15 cellular contexts compared by ENCODE assay signal in the genomic region with DNA sequence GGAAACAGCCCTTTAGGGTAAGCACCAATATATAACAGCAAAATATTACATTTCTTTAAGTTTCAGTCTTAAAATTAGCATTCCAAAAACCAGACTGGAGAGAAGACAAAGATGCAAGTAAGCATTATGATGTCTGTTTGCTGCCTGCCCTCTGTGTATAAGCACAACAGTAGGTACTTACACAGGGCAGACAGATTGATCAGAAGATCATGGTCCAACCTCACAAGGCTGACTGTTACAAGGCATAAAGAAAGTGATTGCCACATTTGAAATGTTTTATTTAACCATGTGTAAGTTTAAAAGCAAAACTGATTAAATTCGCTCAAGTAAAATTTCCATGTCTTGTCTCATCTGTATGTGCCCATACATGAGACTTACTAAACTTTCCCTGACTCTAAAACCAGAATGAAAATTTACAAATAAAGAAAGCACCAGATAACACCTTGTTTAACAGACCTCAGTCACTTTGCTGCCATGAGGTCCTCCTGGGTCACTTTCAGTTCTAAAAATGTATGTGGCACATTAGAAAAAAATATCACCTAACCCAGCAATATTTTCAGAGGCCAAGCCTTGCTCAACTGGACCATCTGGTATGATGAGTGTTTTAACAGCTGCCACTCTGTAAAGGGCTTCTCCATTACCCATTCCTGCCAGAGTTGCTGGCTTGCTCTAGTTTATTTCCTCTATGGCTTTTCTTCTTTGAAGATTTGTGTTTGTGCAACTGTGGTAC.
A peak's percentile ranks its signal among the peaks of the same experiment; 100 is the strongest.
DNase-seq lines count a peak whose midpoint lies in the region; ATAC-seq, FAIRE-seq and TF ChIP-seq lines count a peak whose summit lies in the region.
"Had no signal": no experiment of that assay in that cellular context is flagged by ENCODE, and none has a peak within 500 bp of the region (broad histone marks: within the 10 kb centered on the region; RNA-seq: fewer than 3 reads in every experiment).

No MANE protein-coding gene starts in this region.

- H3K9me3 ChIP-seq in gastrocnemius medialis (no peaks in the 10 kb centered on the region), suprapubic skin (no peaks in the 10 kb centered on the region)

- in situ Hi-C loops in gastrocnemius medialis (cut with MboI; ENCODE audit: low sequenced_read_pairs in 4 of 4): no loop called here

- no peak overlapping the region for H3K27ac ChIP-seq in gastrocnemius medialis
- H3K27ac ChIP-seq in suprapubic skin: no peak overlapping the region
- H3K27ac ChIP-seq: skin epidermis had no signal

- H3K27me3 ChIP-seq in gastrocnemius medialis: no peaks in the 10 kb centered on the region
- H3K27me3 ChIP-seq in suprapubic skin: no peaks in the 10 kb centered on the region

- ATAC-seq in GM21515 (IDR thresholded peaks at IDR 0.05; ENCODE audit: unreplicated experiment): peak; percentile 76
- ATAC-seq in HG03442 (IDR thresholded peaks at IDR 0.05; ENCODE audit: unreplicated experiment): peak; percentile 77
- no peak for ATAC-seq in gastrocnemius medialis
- ATAC-seq: K562; SK-N-SH treated with all-trans-retinoic acid at 6 μM for 48 hours; stimulated activated memory B cell treated with anti-CD40 and anti-IgM and Interleukin-4, amounts not matched to agents 10 μg/mL and 1 μg/mL and 100 μg/mL, for 72 hours had no signal

- peak; percentile 41 for FAIRE-seq in GM18507 (lab: Jason Lieb, UNC)
- FAIRE-seq: bronchial epithelial cell, K562 had no signal

- H3K36me3 ChIP-seq in gastrocnemius medialis: no peaks in the 10 kb centered on the region
- no peaks in the 10 kb centered on the region for H3K36me3 ChIP-seq in suprapubic skin

- 85% methylated on average over 1 of the region's 1 CpG for WGBS in suprapubic skin

- no peak for TF ChIP-seq EP300 in suprapubic skin (IDR thresholded peaks at IDR 0.05)

- no peak for TF ChIP-seq POLR2A in gastrocnemius medialis (IDR thresholded peaks at IDR 0.05)
- no peak for TF ChIP-seq POLR2A in suprapubic skin (IDR thresholded peaks at IDR 0.05)

- H3K4me3 ChIP-seq in gastrocnemius medialis (no peak overlapping the region), suprapubic skin (no peak overlapping the region)
- H3K4me3 ChIP-seq: K562, skin epidermis had no signal

- DNase-seq in GM18507 (ENCODE audit: extremely low spot score, insufficient read length, low read depth) (no peak), NCI-H524 treated with DMSO at 0.1 percent for 48 hours (lab: John Stamatoyannopoulos, UW) (peak; percentile 57), iPS-NIHi11 (ENCODE audit: low spot score) (no peak), gastrocnemius medialis (no peak), suprapubic skin (ENCODE audit: low spot score in 2 of 2) (no peak), AG08395 (ENCODE audit: low spot score) (no peak)
- DNase-seq: CD8-positive, alpha-beta memory T cell; mesenchymal stem cell had no signal

- TF ChIP-seq CTCF in gastrocnemius medialis (IDR thresholded peaks at IDR 0.05 in 4 of 5, conservative IDR thresholded peaks at IDR 0.05 in 1 of 5) (no peak), suprapubic skin (IDR thresholded peaks at IDR 0.05) (no peak)

- intact Hi-C loops in gastrocnemius medialis (cut with DNase I; ENCODE audit: low total_unique reads): no loop called here

- H3K4me1 ChIP-seq in gastrocnemius medialis: no peaks in the 10 kb centered on the region
- H3K4me1 ChIP-seq in suprapubic skin: no peaks in the 10 kb centered on the region

Comparison
In these comparisons a context has a peak if more than half of its experiments do, and no peak if none do; other contexts are left out.
1. ATAC-seq: peak in GM21515 (single experiment) and HG03442 (single experiment); none in gastrocnemius medialis (0 of 2).